Comparison of ENCODE assay signal across 35 cellular contexts in the genomic region with DNA sequence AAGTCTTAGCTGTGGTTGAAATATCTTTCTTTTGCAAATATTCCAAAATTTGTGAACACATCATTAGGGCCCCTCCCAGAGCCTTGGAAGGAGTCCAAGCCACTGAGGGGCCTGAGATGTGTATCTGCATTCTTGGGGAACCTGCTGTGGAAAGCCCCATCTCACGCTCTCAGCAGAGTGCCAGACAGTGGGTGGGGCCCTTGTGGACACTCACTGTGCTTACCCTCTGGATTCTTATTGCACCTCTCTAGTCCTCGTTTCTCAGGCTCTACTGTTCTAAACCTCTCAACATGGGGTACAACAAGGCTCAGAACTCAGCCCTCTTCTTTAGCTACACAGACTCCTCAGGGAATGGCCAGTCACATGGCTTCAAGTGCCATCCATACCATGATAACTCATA.
"Had no signal": no experiment of that assay in that cellular context is flagged by ENCODE, and none has a peak within 500 bp of the region (broad histone marks: within the 10 kb centered on the region; RNA-seq: fewer than 3 reads in every experiment).

No MANE protein-coding gene starts in this region.

- H3K4me3 ChIP-seq: adrenal gland, body of pancreas, breast epithelium had no signal

- ATAC-seq: activated CD8-positive, alpha-beta T cell treated with anti-CD3 and anti-CD28 coated beads for 36 hours; activated naive CD4-positive, alpha-beta T cell treated with anti-CD3 and anti-CD28 coated beads, Interleukin-2, amount 50 U/mL, for 72 hours; activated T-cell treated with anti-CD3 and anti-CD28 coated beads, Interleukin-2, amount 50 U/mL, for 4 hours; activated T-cell treated with anti-CD3 and anti-CD28 coated beads, Interleukin-2, amount 50 U/mL, for 72 hours; activated T-helper 17 cell treated with anti-CD3 and anti-CD28 coated beads, Interleukin-2, amount 50 U/mL, for 72 hours; body of pancreas had no signal

- H3K4me1 Mint-ChIP-seq: activated B cell treated with CpG ODN at 0.5 μM for 24 hours; activated T-helper 17 cell treated with anti-CD3 and anti-CD28 coated beads, Interleukin-2, amount 50 U/mL, for 72 hours had no signal

- H3K36me3 ChIP-seq: adrenal gland, brain microvascular endothelial cell, breast epithelium had no signal

- H3K27ac Mint-ChIP-seq: activated B cell treated with CpG ODN at 0.5 μM for 24 hours; activated CD4-positive, alpha-beta memory T cell treated with anti-CD3 and anti-CD28 coated beads for 36 hours; activated CD4-positive, alpha-beta T cell treated with anti-CD3 and anti-CD28 coated beads, Interleukin-2, amount 10 ng/mL, durations not matched to agents 24 days and 14 days; activated CD8-positive, alpha-beta T cell treated with anti-CD3 and anti-CD28 coated beads for 36 hours; activated naive CD4-positive, alpha-beta T cell treated with anti-CD3 and anti-CD28 coated beads for 36 hours; activated naive CD4-positive, alpha-beta T cell treated with anti-CD3 and anti-CD28 coated beads, Interleukin-2, amount 50 U/mL, for 72 hours; activated naive CD8-positive, alpha-beta T cell treated with anti-CD3 and anti-CD28 coated beads for 36 hours; activated T-cell treated with anti-CD3 and anti-CD28 coated beads, Interleukin-2, amount 50 U/mL, for 72 hours; activated T-helper 1 cell treated with anti-CD3 and anti-CD28 coated beads, Interleukin-12 subunit alpha, Interleukin-12 subunit beta, Interleukin-2, Interleukin-4 antibody, amounts not matched to agents 30 ng/mL and 10 ng/mL and 1 ng/mL, durations not matched to agents 14 hours and 24 hours and 36 hours; activated T-helper 17 cell treated with anti-CD3 and anti-CD28 coated beads, Interleukin-2, amount 50 U/mL, for 72 hours; T-helper 1 cell treated with Interleukin-12 subunit alpha and Interleukin-12 subunit beta and Interleukin-4 antibody, amounts not matched to agents 30 μg/mL and 1 μg/mL, for 36 hours; T-helper 2 cell treated with Interferon-gamma antibody and Interleukin-4, amounts not matched to agents 5 μg/mL and 100 μg/mL, for 36 hours had no signal

- H3K27me3 ChIP-seq: adrenal gland, body of pancreas, brain microvascular endothelial cell, breast epithelium had no signal

- H3K36me3 Mint-ChIP-seq: activated CD4-positive, alpha-beta memory T cell treated with anti-CD3 and anti-CD28 coated beads for 36 hours; activated naive CD8-positive, alpha-beta T cell treated with anti-CD3 and anti-CD28 coated beads for 36 hours had no signal

- H3K27ac ChIP-seq: adrenal gland, body of pancreas, brain microvascular endothelial cell, breast epithelium, VCaP had no signal

- H3K27me3 Mint-ChIP-seq: activated B cell treated with CpG ODN at 0.5 μM for 24 hours had no signal

- H3K9me3 Mint-ChIP-seq: activated B cell treated with CpG ODN at 0.5 μM for 24 hours; activated CD4-positive, alpha-beta T cell treated with anti-CD3 and anti-CD28 coated beads, Interleukin-2, amount 10 ng/mL, durations not matched to agents 24 days and 14 days; activated CD8-positive, alpha-beta T cell treated with anti-CD3 and anti-CD28 coated beads for 36 hours; activated T-helper 1 cell treated with anti-CD3 and anti-CD28 coated beads, Interleukin-12 subunit alpha, Interleukin-12 subunit beta, Interleukin-2, Interleukin-4 antibody, amounts not matched to agents 30 ng/mL and 10 ng/mL and 1 ng/mL, durations not matched to agents 14 hours and 24 hours and 36 hours; T-helper 1 cell treated with Interleukin-12 subunit alpha and Interleukin-12 subunit beta and Interleukin-4 antibody, amounts not matched to agents 30 μg/mL and 1 μg/mL, for 36 hours; T-helper 2 cell treated with Interferon-gamma antibody and Interleukin-4, amounts not matched to agents 5 μg/mL and 100 μg/mL, for 36 hours had no signal

- DNase-seq: activated B cell treated with CpG ODN at 0.5 μM for 24 hours; activated CD4-positive, alpha-beta memory T cell treated with anti-CD3 and anti-CD28 coated beads for 36 hours; activated CD4-positive, alpha-beta T cell treated with anti-CD3 and anti-CD28 coated beads for 4 hours; activated CD4-positive, alpha-beta T cell treated with anti-CD3 and anti-CD28 coated beads, Interleukin-2, amount 10 ng/mL, durations not matched to agents 24 days and 14 days; activated CD4-positive, alpha-beta T cell treated with anti-CD3 and anti-CD28 coated beads, Interleukin-2, amount 50 U/mL, for 1 hour; activated CD4-positive, alpha-beta T cell treated with anti-CD3 and anti-CD28 coated beads, Interleukin-2, amount 50 U/mL, for 4 hours; activated CD4-positive, CD25-positive, alpha-beta regulatory T cell treated with anti-CD3 and anti-CD28 coated beads, Interleukin-2, amount 50 U/mL, for 72 hours; activated CD8-positive, alpha-beta memory T cell treated with anti-CD3 and anti-CD28 coated beads, Interleukin-2, amount 50 U/mL, for 4 hours; activated CD8-positive, alpha-beta T cell treated with anti-CD3 and anti-CD28 coated beads for 36 hours; activated effector memory CD4-positive, alpha-beta T cell treated with anti-CD3 and anti-CD28 coated beads, Interleukin-2, amount 50 U/mL, for 16 hours; activated gamma-delta T cell treated with Interleukin-2 at 50 U/mL for 16 hours; activated naive CD4-positive, alpha-beta T cell; activated naive CD4-positive, alpha-beta T cell treated with anti-CD3 and anti-CD28 coated beads for 36 hours; activated naive CD4-positive, alpha-beta T cell treated with anti-CD3 and anti-CD28 coated beads, Interleukin-2, amount 50 U/mL, for 16 hours; activated naive CD8-positive, alpha-beta T cell treated with anti-CD3 and anti-CD28 coated beads for 36 hours; activated T-cell treated with anti-CD3 and anti-CD28 coated beads for 4 hours; activated T-cell treated with anti-CD3 and anti-CD28 coated beads, Interleukin-2, amount 50 U/mL, for 1 hour; activated T-cell treated with anti-CD3 and anti-CD28 coated beads, Interleukin-2, amount 50 U/mL, for 4 hours; activated T-cell treated with anti-CD3 and anti-CD28 coated beads, Interleukin-2, amount 50 U/mL, for 72 hours; adrenal gland; amniotic stem cell; aorta; body of pancreas; brain microvascular endothelial cell; central memory CD4-positive, alpha-beta T cell; T-helper 1 cell; T-helper 2 cell; T-helper 9 cell had no signal

- H3K4me1 ChIP-seq: adrenal gland, body of pancreas, breast epithelium had no signal

- H3K4me3 Mint-ChIP-seq: activated B cell treated with CpG ODN at 0.5 μM for 24 hours; activated CD4-positive, alpha-beta memory T cell treated with anti-CD3 and anti-CD28 coated beads for 36 hours; activated CD4-positive, alpha-beta T cell treated with anti-CD3 and anti-CD28 coated beads, Interleukin-2, amount 10 ng/mL, durations not matched to agents 24 days and 14 days; activated CD8-positive, alpha-beta T cell treated with anti-CD3 and anti-CD28 coated beads for 36 hours; activated naive CD4-positive, alpha-beta T cell treated with anti-CD3 and anti-CD28 coated beads for 36 hours; activated naive CD8-positive, alpha-beta T cell treated with anti-CD3 and anti-CD28 coated beads for 36 hours; activated T-cell treated with anti-CD3 and anti-CD28 coated beads, Interleukin-2, amount 50 U/mL, for 4 hours; activated T-cell treated with anti-CD3 and anti-CD28 coated beads, Interleukin-2, amount 50 U/mL, for 72 hours; activated T-helper 1 cell treated with anti-CD3 and anti-CD28 coated beads, Interleukin-12 subunit alpha, Interleukin-12 subunit beta, Interleukin-2, Interleukin-4 antibody, amounts not matched to agents 30 ng/mL and 10 ng/mL and 1 ng/mL, durations not matched to agents 14 hours and 24 hours and 36 hours; activated T-helper 17 cell treated with anti-CD3 and anti-CD28 coated beads, Interleukin-2, amount 50 U/mL, for 72 hours; T-helper 1 cell treated with Interleukin-12 subunit alpha and Interleukin-12 subunit beta and Interleukin-4 antibody, amounts not matched to agents 30 μg/mL and 1 μg/mL, for 36 hours; T-helper 2 cell treated with Interferon-gamma antibody and Interleukin-4, amounts not matched to agents 5 μg/mL and 100 μg/mL, for 36 hours had no signal
